ENCODE assay signal across 9 cellular contexts in the genomic region with DNA sequence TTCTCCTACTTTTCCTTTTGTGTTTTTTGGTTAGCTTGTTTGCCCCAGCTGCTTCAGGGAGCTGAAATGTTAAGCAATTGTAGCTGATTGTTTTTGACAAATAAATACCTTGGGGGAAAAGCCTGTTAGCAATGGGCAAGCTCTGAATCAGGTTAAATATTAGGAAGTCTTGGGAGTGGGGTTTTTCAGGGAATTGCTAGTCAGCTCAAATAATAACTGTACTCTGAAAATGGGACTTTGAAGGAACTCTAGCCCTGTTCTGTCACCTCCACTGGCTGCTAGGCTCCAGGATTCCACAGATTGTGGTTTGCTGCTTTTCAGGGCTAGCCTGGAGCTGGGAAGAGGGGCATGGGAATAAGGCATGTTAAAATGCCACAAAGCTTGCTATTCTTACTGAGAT. TPM values are rescaled to one million over a fixed set of nuclear protein-coding genes. Genes with fewer than 3 reads are reported as not detected.
DNase-seq lines count a peak whose midpoint lies in the region; ATAC-seq and TF ChIP-seq lines count a peak whose summit lies in the region.
"Had no signal": no experiment of that assay in that cellular context is flagged by ENCODE, and none has a peak within 500 bp of the region (broad histone marks: within the 10 kb centered on the region; RNA-seq: fewer than 3 reads in every experiment).

No MANE protein-coding gene starts in this region.

- peaks cover 23 to 27% of the 10 kb centered on the region in 2 experiments for H3K4me1 ChIP-seq in neutrophil (ENCODE audit: control insufficient read depth in 1 of 2, insufficient read depth in 1 of 2, low read depth in 1 of 2, low read length in 1 of 2)

- CTCF ChIA-PET in Calu3 (lab: Charles Lee): interaction anchor here (0.6 to 1.7 kb wide), 10 partner anchors 9 to 659 kb away, joined by 3 to 12 read pairs (median 4); partner anchors contain the start of genes ADK and AP3M1

- H3K9me3 Mint-ChIP-seq in Calu3 (ENCODE audit: low read depth, unreplicated experiment) (no peaks in the 10 kb centered on the region), chondrocyte (ENCODE audit: low read depth) (no peaks in the 10 kb centered on the region)

- H3K4me1 Mint-ChIP-seq in Calu3 (ENCODE audit: low read depth, unreplicated experiment): peaks cover 60% of the 10 kb centered on the region
- peaks cover 63% of the 10 kb centered on the region for H3K4me1 Mint-ChIP-seq in chondrocyte (ENCODE audit: low read depth)

- H3K9me3 ChIP-seq in neutrophil: no peaks in the 10 kb centered on the region
- H3K9me3 ChIP-seq: gastrocnemius medialis had no signal

- H3K27ac ChIP-seq in neutrophil: peak overlapping the region; percentile 85

- H3K4me3 Mint-ChIP-seq in Calu3 (ENCODE audit: low read depth, unreplicated experiment) (peak overlapping the region; percentile 41), chondrocyte (ENCODE audit: unreplicated experiment) (peak overlapping the region; percentile 50)

- TF ChIP-seq CTCF in Calu3 (IDR thresholded peaks at IDR 0.05; ENCODE audit: unreplicated experiment) (no peak), LNCaP clone FGC (IDR thresholded peaks at IDR 0.05; ENCODE audit: control insufficient read depth, extremely low read depth, insufficient read depth) (no peak), chondrocyte (IDR thresholded peaks at IDR 0.05) (no peak), neutrophil (IDR thresholded peaks at IDR 0.05) (no peak)

- H3K4me3 ChIP-seq in LNCaP clone FGC (ENCODE audit: low read depth, low read length) (peak overlapping the region; percentile 39), neutrophil (ENCODE audit: low read depth in 1 of 2, low read length in 1 of 2) (no peak overlapping the region)
- H3K4me3 ChIP-seq: gastrocnemius medialis had no signal

- H3K27me3 Mint-ChIP-seq in Calu3 (ENCODE audit: unreplicated experiment) (no peaks in the 10 kb centered on the region), chondrocyte (ENCODE audit: low read depth) (no peaks in the 10 kb centered on the region)

- H3K36me3 ChIP-seq in neutrophil: no peaks in the 10 kb centered on the region
- H3K36me3 ChIP-seq: gastrocnemius medialis had no signal

- peak overlapping the region; percentile 69 for H3K27ac Mint-ChIP-seq in Calu3 (ENCODE audit: unreplicated experiment)
- H3K27ac Mint-ChIP-seq in chondrocyte (ENCODE audit: unreplicated experiment): peak overlapping the region; percentile 89

- no peaks in the 10 kb centered on the region for H3K27me3 ChIP-seq in neutrophil
- H3K27me3 ChIP-seq: gastrocnemius medialis had no signal

- TSS peak; percentile 22 for BruUV-seq in Calu3 (replicated peaks; lab: Mats Ljungman, UMichigan)

- no peak for DNase-seq in Calu3
- no peak for DNase-seq in LNCaP clone FGC (ENCODE audit: low read depth)
- no peak for DNase-seq in chondrocyte (ENCODE audit: low spot score)
- no peak for DNase-seq in SIG-M5 (lab: John Stamatoyannopoulos, UW)
- no peak for DNase-seq in SKM-1 (lab: John Stamatoyannopoulos, UW; ENCODE audit: unreplicated experiment)
- DNase-seq: gastrocnemius medialis had no signal

- intact Hi-C loops in Calu3 (cut with micrococcal nuclease; ENCODE audit: unreplicated experiment): loop anchor here (1.0 kb wide), 1 partner anchor 44 kb away; no protein-coding TSS in a partner anchor

- no peak for ATAC-seq in GM21825 (IDR thresholded peaks at IDR 0.05; ENCODE audit: unreplicated experiment)
- ATAC-seq in HG02884 (IDR thresholded peaks at IDR 0.05; ENCODE audit: unreplicated experiment): no peak

- H3K36me3 Mint-ChIP-seq in Calu3 (ENCODE audit: insufficient read depth, unreplicated experiment) (no peaks in the 10 kb centered on the region), chondrocyte (ENCODE audit: low read depth) (no peaks in the 10 kb centered on the region)

RNA-seq across cellular contexts. Expression of gene ADK, which starts 39.5 kb away (rescaled TPM):
- 62.5 and 66.6 TPM in 2 replicates for total RNA-seq in Calu3 (2022)
- 29.6 to 44.8 TPM (median 31.9 TPM) in 3 replicates for total RNA-seq in chondrocyte

RNA-seq across cellular contexts. Expression of gene AP3M1, which starts 39.9 kb away (rescaled TPM):
- 52.2 and 52.6 TPM in 2 replicates for total RNA-seq in Calu3 (2022)
- total RNA-seq in chondrocyte: 31.2 to 37.0 TPM (median 31.7 TPM) in 3 replicates
